In the genomic region with DNA sequence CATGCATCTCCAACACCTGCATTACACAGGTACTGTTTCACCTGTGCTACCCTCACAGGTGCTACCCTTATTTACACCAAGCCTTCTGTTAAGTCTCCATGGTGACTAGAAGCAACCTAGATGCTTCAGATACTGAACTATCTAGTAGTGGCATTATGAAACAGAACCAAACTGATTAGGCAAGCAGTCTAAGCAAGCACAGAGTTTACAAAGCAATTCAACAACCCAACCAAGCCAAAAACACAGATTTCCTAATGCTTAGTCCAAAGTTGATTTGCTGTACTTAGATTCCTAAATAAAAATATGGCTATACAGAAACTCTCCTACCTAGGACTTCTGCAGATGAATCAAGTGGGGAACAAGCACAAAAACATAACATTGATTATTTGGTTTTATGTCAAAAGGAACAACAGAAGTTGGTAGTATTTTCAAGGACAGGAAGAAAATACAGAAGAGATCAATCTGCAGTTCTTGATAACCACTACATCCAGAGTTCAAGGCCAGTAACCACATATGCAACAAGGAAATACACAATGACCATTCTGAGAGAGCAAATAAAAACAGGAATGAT, we compare ENCODE assay signal across 12 cellular contexts. TPM values are rescaled to one million over a fixed set of nuclear protein-coding genes. Genes with fewer than 3 reads are reported as not detected.
DNase-seq lines count a peak whose midpoint lies in the region; ATAC-seq and TF ChIP-seq lines count a peak whose summit lies in the region.
"Had no signal": no experiment of that assay in that cellular context is flagged by ENCODE, and none has a peak within 500 bp of the region (broad histone marks: within the 10 kb centered on the region; RNA-seq: fewer than 3 reads in every experiment).

No MANE protein-coding gene starts in this region.

- H3K79me2 ChIP-seq in mammary epithelial cell (ENCODE audit: insufficient read depth, low read length): peaks cover 70% of the 10 kb centered on the region

- ATAC-seq in CD4-positive, alpha-beta T cell (ENCODE audit: poor library complexity): no peak
- ATAC-seq in IMR-90 (ENCODE audit: low read depth): no peak
- no peak for ATAC-seq in naive thymus-derived CD8-positive, alpha-beta T cell
- ATAC-seq in HG02763 (IDR thresholded peaks at IDR 0.05; ENCODE audit: unreplicated experiment): no peak

- no peak overlapping the region for H3K9ac ChIP-seq in IMR-90 (ENCODE audit: low read depth, low read length)
- no peak overlapping the region for H3K9ac ChIP-seq in mammary epithelial cell (ENCODE audit: insufficient read depth, low read length)
- H3K9ac ChIP-seq: GM23248 had no signal

- no peak for TF ChIP-seq CTCF in CD4-positive, alpha-beta T cell (IDR thresholded peaks at IDR 0.05)
- TF ChIP-seq CTCF in IMR-90 (conservative IDR thresholded peaks at IDR 0.05; ENCODE audit: low read depth, low read length) (no peak), adrenal gland (IDR thresholded peaks at IDR 0.05) (no peak), mammary epithelial cell (conservative IDR thresholded peaks at IDR 0.05 in 1 of 2, IDR thresholded peaks at IDR 0.05 in 1 of 2; ENCODE audit: extremely low read depth in 1 of 2, insufficient read depth in 1 of 2, low read depth in 1 of 2, low read length in 2 of 2) (no peak)

- H2BK5ac ChIP-seq in IMR-90 (ENCODE audit: low read depth, low read length, poor library complexity, severe bottlenecking): no peak overlapping the region

- H2AFZ ChIP-seq in IMR-90 (replicated peaks; ENCODE audit: low read length, poor library complexity) (no peak overlapping the region), mammary epithelial cell (ENCODE audit: low read depth, low read length) (no peak overlapping the region)
- H2AFZ ChIP-seq: GM23248 had no signal

- H3K4me2 ChIP-seq in IMR-90 (ENCODE audit: low read depth, low read length) (no peak overlapping the region), mammary epithelial cell (ENCODE audit: insufficient read depth, low read depth, low read length) (no peak overlapping the region)

- no peak overlapping the region for H3K23ac ChIP-seq in IMR-90 (ENCODE audit: low read depth, low read length)

- no peak overlapping the region for H2BK15ac ChIP-seq in IMR-90 (ENCODE audit: low read depth, low read length)

- no peak overlapping the region for H4K5ac ChIP-seq in IMR-90 (ENCODE audit: low read depth, low read length)

- H3K27ac ChIP-seq in CD4-positive, alpha-beta T cell (ENCODE audit: low read depth, low read length): no peak overlapping the region
- H3K27ac ChIP-seq in IMR-90 (ENCODE audit: insufficient read depth, low read length) (no peak overlapping the region), adrenal gland (peak overlapping the region in 3 of 5 donors; percentile 12 to 98 (median 98)), mammary epithelial cell (ENCODE audit: insufficient read depth, low read depth, low read length) (no peak overlapping the region)
- H3K27ac ChIP-seq: GM23248 had no signal

- H3K4me3 ChIP-seq in IMR-90 (ENCODE audit: insufficient read depth, low read depth, low read length) (no peak overlapping the region), adrenal gland (peak overlapping the region in 1 of 4 donors; percentile 95), mammary epithelial cell (replicated peaks in 1 of 3; ENCODE audit: insufficient read depth in 1 of 3, low read depth in 2 of 3, low read length in 3 of 3) (no peak overlapping the region)
- H3K4me3 ChIP-seq: GM23248 had no signal

- H4K91ac ChIP-seq in IMR-90 (ENCODE audit: insufficient read depth, low read depth, low read length): no peak overlapping the region

- no peak overlapping the region for H4K8ac ChIP-seq in IMR-90 (ENCODE audit: low read depth in 2 of 2, low read length in 2 of 2)

- no peaks in the 10 kb centered on the region for H3K9me3 ChIP-seq in CD4-positive, alpha-beta T cell (ENCODE audit: control insufficient read depth, low read length)
- H3K9me3 ChIP-seq in IMR-90 (ENCODE audit: control insufficient read depth, insufficient read depth, low read length): no peaks in the 10 kb centered on the region
- no peaks in the 10 kb centered on the region for H3K9me3 ChIP-seq in adrenal gland (replicated peaks in 1 of 3)
- no peaks in the 10 kb centered on the region for H3K9me3 ChIP-seq in mammary epithelial cell (replicated peaks; ENCODE audit: insufficient read depth, low read length)

- peak overlapping the region; percentile 93 for H3K4me3 Mint-ChIP-seq in CD4-positive, alpha-beta T cell
- peak overlapping the region in 9 of 10 donors; percentile 12 to 93 (median 87) for H3K4me3 Mint-ChIP-seq in naive thymus-derived CD8-positive, alpha-beta T cell

- H3K4me1 ChIP-seq in IMR-90 (ENCODE audit: control insufficient read depth, insufficient read depth, low read length) (no peaks in the 10 kb centered on the region; the same call in 1 of the 2 replicates), adrenal gland (replicated peaks in 1 of 2) (peaks cover 32 to 54% of the 10 kb centered on the region in 2 donors), mammary epithelial cell (ENCODE audit: insufficient read depth, low read length) (no peaks in the 10 kb centered on the region)

- in situ Hi-C loops in IMR-90 (cut with MboI; ENCODE audit: low sequenced_read_pairs) (loop anchor here (25.0 kb wide), 1 partner anchor 736 kb away; no protein-coding TSS in a partner anchor), mammary epithelial cell (cut with MboI; ENCODE audit: low sequenced_read_pairs in 2 of 2) (no loop called here)

- H2BK120ac ChIP-seq in IMR-90 (ENCODE audit: low read depth, low read length): no peak overlapping the region

- H2AK9ac ChIP-seq in IMR-90 (replicated peaks; ENCODE audit: low read depth, low read length, poor library complexity): no peak overlapping the region

- CTCF ChIA-PET in CD4-positive, alpha-beta T cell (lab: Charles Lee): no interaction called here
- CTCF ChIA-PET in IMR-90 (lab: Yijun Ruan, JAX) (no interaction called here), mammary epithelial cell (lab: Charles Lee; ENCODE audit: low non-redundant PET) (no interaction called here)

- BruUV-seq in IMR-90 (replicated peaks; lab: Mats Ljungman, UMichigan) (no TSS peak), mammary epithelial cell (replicated peaks; lab: Mats Ljungman, UMichigan) (no TSS peak)

- H3K9me3 Mint-ChIP-seq in CD4-positive, alpha-beta T cell: no peaks in the 10 kb centered on the region
- H3K9me3 Mint-ChIP-seq in naive thymus-derived CD8-positive, alpha-beta T cell: no peaks in the 10 kb centered on the region

- no peaks in the 10 kb centered on the region for H3K27me3 ChIP-seq in CD4-positive, alpha-beta T cell (ENCODE audit: control insufficient read depth, insufficient read depth, low read length)
- H3K27me3 ChIP-seq in IMR-90 (ENCODE audit: control insufficient read depth, insufficient read depth, low read length): no peaks in the 10 kb centered on the region
- H3K27me3 ChIP-seq in adrenal gland: no peaks in the 10 kb centered on the region
- no peaks in the 10 kb centered on the region for H3K27me3 ChIP-seq in mammary epithelial cell (ENCODE audit: insufficient read depth, low read length)

- no peaks in the 10 kb centered on the region for H3K27me3 Mint-ChIP-seq in CD4-positive, alpha-beta T cell
- no peaks in the 10 kb centered on the region for H3K27me3 Mint-ChIP-seq in naive thymus-derived CD8-positive, alpha-beta T cell

- dilution Hi-C loops in IMR-90 (cut with HindIII; ENCODE audit: low sequenced_read_pairs, unreplicated experiment) (no loop called here), mammary epithelial cell (cut with HindIII; ENCODE audit: low sequenced_read_pairs) (no loop called here)

- H3K14ac ChIP-seq in IMR-90 (replicated peaks; ENCODE audit: low read depth, low read length): no peak overlapping the region

- H2BK20ac ChIP-seq in IMR-90 (ENCODE audit: low read depth, low read length): no peak overlapping the region

- H3K4ac ChIP-seq in IMR-90 (ENCODE audit: low read depth, low read length): no peak overlapping the region

- POLR2A ChIA-PET in CD4-positive, alpha-beta T cell (lab: Charles Lee): no interaction called here
- POLR2A ChIA-PET in IMR-90 (lab: Charles Lee; ENCODE audit: unreplicated experiment): no interaction called here
- POLR2A ChIA-PET in naive thymus-derived CD8-positive, alpha-beta T cell (lab: Charles Lee): no interaction called here

- H3K79me1 ChIP-seq in IMR-90 (ENCODE audit: low read depth in 1 of 2, low read length in 2 of 2): peaks cover 13 to 23% of the 10 kb centered on the region in 2 experiments

- H4K20me1 ChIP-seq in IMR-90 (ENCODE audit: insufficient read depth, low read length): peaks cover 3% of the 10 kb centered on the region; the same call in 1 of the 2 replicates
- H4K20me1 ChIP-seq in mammary epithelial cell (ENCODE audit: insufficient read depth, low read length): no peaks in the 10 kb centered on the region

- peak overlapping the region; percentile 97 for H3K27ac Mint-ChIP-seq in CD4-positive, alpha-beta T cell
- peak overlapping the region in 8 of 10 donors; percentile 21 to 96 (median 91) for H3K27ac Mint-ChIP-seq in naive thymus-derived CD8-positive, alpha-beta T cell

- H3K36me3 ChIP-seq in IMR-90 (ENCODE audit: control insufficient read depth, insufficient read depth, low read length) (0 out of 2 replicates have a peak, but pooled peaks cover 2% of the 10 kb centered on the region), adrenal gland (replicated peaks in 1 of 2) (no peaks in the 10 kb centered on the region), mammary epithelial cell (ENCODE audit: insufficient read depth, low read length) (no peaks in the 10 kb centered on the region)

- H3K36me3 Mint-ChIP-seq in CD4-positive, alpha-beta T cell (ENCODE audit: low read depth): peaks cover 33% of the 10 kb centered on the region
- peaks cover 0 to 16% (median 3%) of the 10 kb centered on the region in 3 donors for H3K36me3 Mint-ChIP-seq in naive thymus-derived CD8-positive, alpha-beta T cell

- no peak overlapping the region for H2AK5ac ChIP-seq in IMR-90 (ENCODE audit: low read depth, low read length)

- no peak overlapping the region for H3K56ac ChIP-seq in IMR-90 (ENCODE audit: extremely low read depth, insufficient read depth, low read length)

- H3K9me1 ChIP-seq in IMR-90 (ENCODE audit: insufficient read depth, low read length): no peaks in the 10 kb centered on the region

- no peak for TF ChIP-seq POLR2A in IMR-90 (IDR thresholded peaks at IDR 0.05; ENCODE audit: low read depth, low read length)
- no peak for TF ChIP-seq POLR2A in adrenal gland (IDR thresholded peaks at IDR 0.05)

- intact Hi-C loops in CD4-positive, alpha-beta T cell (cut with DNase I, micrococcal nuclease): loop anchor here in 1 of 2 experiments (10.0 kb wide), 3 partner anchors 568 to 1802 kb away; a partner anchor contains a TSS
- intact Hi-C loops in IMR-90 (cut with micrococcal nuclease) (loop anchor here (10.0 kb wide), 1 partner anchor 748 kb away; no protein-coding TSS in a partner anchor), adrenal gland (cut with DNase I) (no loop called here), mammary epithelial cell (cut with micrococcal nuclease) (no loop called here)

- TF ChIP-seq RAD21 in IMR-90 (IDR thresholded peaks at IDR 0.05; ENCODE audit: low read length): no peak

- DNase-seq in CD4-positive, alpha-beta T cell: no peak
- peak; percentile 16 for DNase-seq in IMR-90
- no peak for DNase-seq in adrenal gland
- no peak for DNase-seq in naive thymus-derived CD8-positive, alpha-beta T cell
- no peak for DNase-seq in NCI-H446 treated with DMSO at 0.1 percent for 48 hours (lab: John Stamatoyannopoulos, UW)
- DNase-seq in mammary epithelial cell: no peak
- DNase-seq in NCI-H128 (lab: John Stamatoyannopoulos, UW; ENCODE audit: unreplicated experiment): no peak
- DNase-seq: DMS79 treated with DMSO at 0.1 percent for 48 hours, GM23248, NCI-H524, nucleus accumbens had no signal

- H3K4me1 Mint-ChIP-seq in CD4-positive, alpha-beta T cell (ENCODE audit: low read depth): peaks cover 66% of the 10 kb centered on the region
- peaks cover 26 to 71% (median 61%) of the 10 kb centered on the region in 4 donors for H3K4me1 Mint-ChIP-seq in naive thymus-derived CD8-positive, alpha-beta T cell

- no peak overlapping the region for H3K18ac ChIP-seq in IMR-90 (ENCODE audit: low read depth, low read length)

RNA-seq across cellular contexts. Expression of a gene that starts 3.2 kb away (rescaled TPM):
- 10 to 100 TPM; 70.6 to 77.1 TPM for total RNA-seq in CD4-positive, alpha-beta T cell
- total RNA-seq in IMR-90 (2012; rRNA removed) (12.2 and 12.8 TPM in 2 replicates), adrenal gland (100 to 1,000 TPM in 1 of 8 donors, 10 to 100 TPM in 7; 33.2 to 119 (median 51.1) TPM), mammary epithelial cell (10 to 100 TPM; 16.2 to 21.1 TPM)
- polyA plus RNA-seq in IMR-90 (2012; rRNA removed) (4.4 and 5.6 TPM in 2 replicates), adrenal gland (10 to 100 TPM; 39.3 to 58.8 (median 56.2) TPM), mammary epithelial cell (7.8 TPM)
- 1.2 and 2.0 TPM in 2 replicates for polyA plus RNA-seq in IMR-90 (2012; cell fraction: cytosol; rRNA removed)
- 2.4 and 17.7 TPM in 2 replicates for polyA plus RNA-seq in IMR-90 (2012; cell fraction: nucleus; rRNA removed; ENCODE audit: low replicate concordance)
- total RNA-seq in naive thymus-derived CD8-positive, alpha-beta T cell: 10 to 100 TPM; 74.1 to 75.0 TPM
- polyA plus RNA-seq in naive thymus-derived CD8-positive, alpha-beta T cell: 10 to 100 TPM; 15.7 to 26.3 (median 26.1) TPM
- 7.9 TPM for polyA minus RNA-seq in mammary epithelial cell

Comparison
In these comparisons a context has a peak if more than half of its experiments do, and no peak if none do; other contexts are left out.
1. H3K27ac ChIP-seq: peak in adrenal gland (3 of 5); none in CD4-positive, alpha-beta T cell (single experiment), IMR-90 (single experiment) and mammary epithelial cell (single experiment).